Comparison of ENCODE assay signal across 29 cellular contexts in the genomic region with DNA sequence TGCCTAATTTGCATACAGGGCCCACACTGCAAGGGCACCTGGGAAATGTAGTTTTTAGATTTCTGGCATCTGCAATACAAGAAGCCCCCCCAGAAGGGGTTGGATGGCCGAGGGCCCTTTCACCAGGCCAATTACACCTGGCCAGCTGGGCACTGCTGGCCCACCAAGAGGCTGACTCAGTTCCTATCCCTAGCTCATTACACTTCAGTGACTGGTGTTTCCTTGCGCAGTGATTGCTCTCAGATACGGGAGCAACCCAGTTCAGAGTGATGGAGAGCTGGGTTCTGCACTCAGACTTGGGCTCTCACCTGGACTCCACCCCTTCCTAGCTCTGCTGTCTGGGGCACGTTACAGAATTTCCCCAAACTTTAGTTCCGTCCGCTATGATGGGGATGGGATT.
"Had no signal": no experiment of that assay in that cellular context is flagged by ENCODE, and none has a peak within 500 bp of the region (broad histone marks: within the 10 kb centered on the region; RNA-seq: fewer than 3 reads in every experiment).

No MANE protein-coding gene starts in this region.

- H3K27ac ChIP-seq: gastrocnemius medialis, lower lobe of right lung, neutrophil, ovary, prostate gland, transverse colon, vagina, VCaP had no signal

- ATAC-seq: activated CD4-positive, CD25-positive, alpha-beta regulatory T cell treated with anti-CD3 and anti-CD28 coated beads, Interleukin-2, amount 50 U/mL, for 24 hours; activated naive CD8-positive, alpha-beta T cell treated with anti-CD3 and anti-CD28 coated beads, Interleukin-2, amount 50 U/mL, for 24 hours; effector memory CD8-positive, alpha-beta T cell; gastrocnemius medialis; left lobe of liver; lower lobe of right lung; mucosa of descending colon had no signal

- H3K9me3 ChIP-seq: gastrocnemius medialis, lower lobe of right lung, mucosa of descending colon, neutrophil, ovary, prostate gland, transverse colon, vagina had no signal

- H3K4me1 ChIP-seq: gastrocnemius medialis, prostate gland, transverse colon had no signal

- FAIRE-seq: TTC549 had no signal

- H3K4me3 ChIP-seq: gastrocnemius medialis, lower lobe of right lung, mucosa of descending colon, ovary, prostate gland, transverse colon, vagina had no signal

- H3K36me3 ChIP-seq: gastrocnemius medialis, lower lobe of right lung, neutrophil, ovary, prostate gland, transverse colon, vagina had no signal

- DNase-seq: activated CD4-positive, alpha-beta memory T cell treated with anti-CD3 and anti-CD28 coated beads for 36 hours; activated CD4-positive, alpha-beta T cell treated with anti-CD3 and anti-CD28 coated beads, Interleukin-2, amount 10 ng/mL, durations not matched to agents 24 days and 14 days; activated CD8-positive, alpha-beta memory T cell treated with anti-CD3 and anti-CD28 coated beads, Interleukin-2, amount 50 U/mL, for 4 hours; activated naive CD8-positive, alpha-beta T cell treated with anti-CD3 and anti-CD28 coated beads, Interleukin-2, amount 50 U/mL, for 24 hours; activated T-cell treated with anti-CD3 and anti-CD28 coated beads, Interleukin-2, amount 50 U/mL, for 24 hours; amygdala; caudate nucleus; cortex of kidney; effector memory CD8-positive, alpha-beta T cell; erythroblast; gastrocnemius medialis; glutamatergic neuron; lower lobe of right lung; mesenchymal stem cell; mucosa of descending colon; nephron progenitor cell; retina; stimulated activated naive CD4-positive, alpha-beta T cell; SW 1271; T-helper 9 cell; transverse colon had no signal

- H3K27me3 ChIP-seq: gastrocnemius medialis, ovary, transverse colon, vagina had no signal
